1 cellular context compared by ENCODE assay signal in the genomic region with DNA sequence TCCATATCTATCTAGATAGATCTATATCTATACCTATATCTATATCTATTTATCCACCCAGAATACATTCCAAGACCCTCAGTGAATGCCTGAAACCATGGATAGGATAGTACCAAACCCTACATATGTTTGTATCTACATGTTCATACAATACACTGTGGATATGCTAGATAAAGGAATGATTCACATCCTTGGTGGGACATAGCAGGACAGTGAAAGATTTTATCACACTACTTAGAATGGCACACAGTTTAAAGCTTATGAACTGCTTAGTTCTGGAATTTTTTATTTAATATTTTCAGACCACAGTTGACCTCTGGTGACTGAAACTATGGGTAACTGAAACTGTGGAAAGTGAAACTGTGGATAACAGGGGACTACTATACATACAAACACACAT.
TF ChIP-seq lines count a peak whose summit lies in the region.

No MANE protein-coding gene starts in this region.

TF ChIP-seq in SK-N-SH treated with all-trans-retinoic acid at 6 μM for 48 hours, 23 proteins besides CTCF, POLR2A, EP300 and RAD21:
- TF ChIP-seq, protein P1, sequence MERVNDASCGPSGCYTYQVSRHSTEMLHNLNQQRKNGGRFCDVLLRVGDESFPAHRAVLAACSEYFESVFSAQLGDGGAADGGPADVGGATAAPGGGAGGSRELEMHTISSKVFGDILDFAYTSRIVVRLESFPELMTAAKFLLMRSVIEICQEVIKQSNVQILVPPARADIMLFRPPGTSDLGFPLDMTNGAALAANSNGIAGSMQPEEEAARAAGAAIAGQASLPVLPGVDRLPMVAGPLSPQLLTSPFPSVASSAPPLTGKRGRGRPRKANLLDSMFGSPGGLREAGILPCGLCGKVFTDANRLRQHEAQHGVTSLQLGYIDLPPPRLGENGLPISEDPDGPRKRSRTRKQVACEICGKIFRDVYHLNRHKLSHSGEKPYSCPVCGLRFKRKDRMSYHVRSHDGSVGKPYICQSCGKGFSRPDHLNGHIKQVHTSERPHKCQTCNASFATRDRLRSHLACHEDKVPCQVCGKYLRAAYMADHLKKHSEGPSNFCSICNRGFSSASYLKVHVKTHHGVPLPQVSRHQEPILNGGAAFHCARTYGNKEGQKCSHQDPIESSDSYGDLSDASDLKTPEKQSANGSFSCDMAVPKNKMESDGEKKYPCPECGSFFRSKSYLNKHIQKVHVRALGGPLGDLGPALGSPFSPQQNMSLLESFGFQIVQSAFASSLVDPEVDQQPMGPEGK (CRISPR knock-in tag; IDR thresholded peaks at IDR 0.05; ENCODE audit: borderline replicate concordance): no peak
- TF ChIP-seq ZNF8 (CRISPR knock-in tag; IDR thresholded peaks at IDR 0.05): no peak
- TF ChIP-seq ARNTL (CRISPR knock-in tag; IDR thresholded peaks at IDR 0.05; ENCODE audit: borderline replicate concordance, low read depth): no peak
- no peak for TF ChIP-seq ZFP30 (CRISPR knock-in tag; IDR thresholded peaks at IDR 0.05)
- TF ChIP-seq ZC3H10 (CRISPR knock-in tag; IDR thresholded peaks at IDR 0.05): no peak
- no peak for TF ChIP-seq ESRRG (CRISPR knock-in tag; IDR thresholded peaks at IDR 0.05)
